1 cellular context compared by ENCODE assay signal in the genomic region with DNA sequence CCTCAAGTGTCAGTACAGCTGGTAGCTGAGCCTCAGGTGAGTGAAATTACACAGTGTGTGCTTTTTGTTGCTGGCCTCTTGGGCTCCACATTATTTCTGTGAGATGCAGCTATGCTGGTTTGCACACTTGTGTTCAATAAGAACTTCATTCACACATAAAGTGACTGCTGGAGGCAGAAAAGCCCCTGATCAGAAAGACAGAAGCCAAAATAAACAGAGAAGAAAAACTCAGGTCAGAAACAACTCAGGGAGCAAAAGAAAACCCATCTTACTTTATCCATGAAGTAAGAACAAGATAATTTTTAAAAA.
TF ChIP-seq lines count a peak whose summit lies in the region.

No MANE protein-coding gene starts in this region.

TF ChIP-seq in GM23338, 12 proteins besides CTCF, POLR2A, EP300 and RAD21:
- TF ChIP-seq STAT1 (IDR thresholded peaks at IDR 0.05; ENCODE audit: unreplicated experiment) (no peak), POLR2AphosphoS5 (IDR thresholded peaks at IDR 0.05; ENCODE audit: low read depth) (no peak), EZH2phosphoT487 (IDR thresholded peaks at IDR 0.05; ENCODE audit: unreplicated experiment) (no peak), EZH2 (IDR thresholded peaks at IDR 0.05; ENCODE audit: low read depth, unreplicated experiment) (no peak), CREB1 (CRISPR knock-in tag; IDR thresholded peaks at IDR 0.05; ENCODE audit: low read depth) (no peak), ZNF331 (CRISPR knock-in tag; IDR thresholded peaks at IDR 0.05; ENCODE audit: low read depth) (no peak), NANOG (IDR thresholded peaks at IDR 0.05; ENCODE audit: borderline replicate concordance) (no peak), JUNB (IDR thresholded peaks at IDR 0.05; ENCODE audit: unreplicated experiment) (no peak), ZNF114 (CRISPR knock-in tag; IDR thresholded peaks at IDR 0.05) (no peak)
- TF ChIP-seq, protein P1, sequence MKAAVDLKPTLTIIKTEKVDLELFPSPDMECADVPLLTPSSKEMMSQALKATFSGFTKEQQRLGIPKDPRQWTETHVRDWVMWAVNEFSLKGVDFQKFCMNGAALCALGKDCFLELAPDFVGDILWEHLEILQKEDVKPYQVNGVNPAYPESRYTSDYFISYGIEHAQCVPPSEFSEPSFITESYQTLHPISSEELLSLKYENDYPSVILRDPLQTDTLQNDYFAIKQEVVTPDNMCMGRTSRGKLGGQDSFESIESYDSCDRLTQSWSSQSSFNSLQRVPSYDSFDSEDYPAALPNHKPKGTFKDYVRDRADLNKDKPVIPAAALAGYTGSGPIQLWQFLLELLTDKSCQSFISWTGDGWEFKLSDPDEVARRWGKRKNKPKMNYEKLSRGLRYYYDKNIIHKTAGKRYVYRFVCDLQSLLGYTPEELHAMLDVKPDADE (IDR thresholded peaks at IDR 0.05), result no peak
- TF ChIP-seq, protein P2, sequence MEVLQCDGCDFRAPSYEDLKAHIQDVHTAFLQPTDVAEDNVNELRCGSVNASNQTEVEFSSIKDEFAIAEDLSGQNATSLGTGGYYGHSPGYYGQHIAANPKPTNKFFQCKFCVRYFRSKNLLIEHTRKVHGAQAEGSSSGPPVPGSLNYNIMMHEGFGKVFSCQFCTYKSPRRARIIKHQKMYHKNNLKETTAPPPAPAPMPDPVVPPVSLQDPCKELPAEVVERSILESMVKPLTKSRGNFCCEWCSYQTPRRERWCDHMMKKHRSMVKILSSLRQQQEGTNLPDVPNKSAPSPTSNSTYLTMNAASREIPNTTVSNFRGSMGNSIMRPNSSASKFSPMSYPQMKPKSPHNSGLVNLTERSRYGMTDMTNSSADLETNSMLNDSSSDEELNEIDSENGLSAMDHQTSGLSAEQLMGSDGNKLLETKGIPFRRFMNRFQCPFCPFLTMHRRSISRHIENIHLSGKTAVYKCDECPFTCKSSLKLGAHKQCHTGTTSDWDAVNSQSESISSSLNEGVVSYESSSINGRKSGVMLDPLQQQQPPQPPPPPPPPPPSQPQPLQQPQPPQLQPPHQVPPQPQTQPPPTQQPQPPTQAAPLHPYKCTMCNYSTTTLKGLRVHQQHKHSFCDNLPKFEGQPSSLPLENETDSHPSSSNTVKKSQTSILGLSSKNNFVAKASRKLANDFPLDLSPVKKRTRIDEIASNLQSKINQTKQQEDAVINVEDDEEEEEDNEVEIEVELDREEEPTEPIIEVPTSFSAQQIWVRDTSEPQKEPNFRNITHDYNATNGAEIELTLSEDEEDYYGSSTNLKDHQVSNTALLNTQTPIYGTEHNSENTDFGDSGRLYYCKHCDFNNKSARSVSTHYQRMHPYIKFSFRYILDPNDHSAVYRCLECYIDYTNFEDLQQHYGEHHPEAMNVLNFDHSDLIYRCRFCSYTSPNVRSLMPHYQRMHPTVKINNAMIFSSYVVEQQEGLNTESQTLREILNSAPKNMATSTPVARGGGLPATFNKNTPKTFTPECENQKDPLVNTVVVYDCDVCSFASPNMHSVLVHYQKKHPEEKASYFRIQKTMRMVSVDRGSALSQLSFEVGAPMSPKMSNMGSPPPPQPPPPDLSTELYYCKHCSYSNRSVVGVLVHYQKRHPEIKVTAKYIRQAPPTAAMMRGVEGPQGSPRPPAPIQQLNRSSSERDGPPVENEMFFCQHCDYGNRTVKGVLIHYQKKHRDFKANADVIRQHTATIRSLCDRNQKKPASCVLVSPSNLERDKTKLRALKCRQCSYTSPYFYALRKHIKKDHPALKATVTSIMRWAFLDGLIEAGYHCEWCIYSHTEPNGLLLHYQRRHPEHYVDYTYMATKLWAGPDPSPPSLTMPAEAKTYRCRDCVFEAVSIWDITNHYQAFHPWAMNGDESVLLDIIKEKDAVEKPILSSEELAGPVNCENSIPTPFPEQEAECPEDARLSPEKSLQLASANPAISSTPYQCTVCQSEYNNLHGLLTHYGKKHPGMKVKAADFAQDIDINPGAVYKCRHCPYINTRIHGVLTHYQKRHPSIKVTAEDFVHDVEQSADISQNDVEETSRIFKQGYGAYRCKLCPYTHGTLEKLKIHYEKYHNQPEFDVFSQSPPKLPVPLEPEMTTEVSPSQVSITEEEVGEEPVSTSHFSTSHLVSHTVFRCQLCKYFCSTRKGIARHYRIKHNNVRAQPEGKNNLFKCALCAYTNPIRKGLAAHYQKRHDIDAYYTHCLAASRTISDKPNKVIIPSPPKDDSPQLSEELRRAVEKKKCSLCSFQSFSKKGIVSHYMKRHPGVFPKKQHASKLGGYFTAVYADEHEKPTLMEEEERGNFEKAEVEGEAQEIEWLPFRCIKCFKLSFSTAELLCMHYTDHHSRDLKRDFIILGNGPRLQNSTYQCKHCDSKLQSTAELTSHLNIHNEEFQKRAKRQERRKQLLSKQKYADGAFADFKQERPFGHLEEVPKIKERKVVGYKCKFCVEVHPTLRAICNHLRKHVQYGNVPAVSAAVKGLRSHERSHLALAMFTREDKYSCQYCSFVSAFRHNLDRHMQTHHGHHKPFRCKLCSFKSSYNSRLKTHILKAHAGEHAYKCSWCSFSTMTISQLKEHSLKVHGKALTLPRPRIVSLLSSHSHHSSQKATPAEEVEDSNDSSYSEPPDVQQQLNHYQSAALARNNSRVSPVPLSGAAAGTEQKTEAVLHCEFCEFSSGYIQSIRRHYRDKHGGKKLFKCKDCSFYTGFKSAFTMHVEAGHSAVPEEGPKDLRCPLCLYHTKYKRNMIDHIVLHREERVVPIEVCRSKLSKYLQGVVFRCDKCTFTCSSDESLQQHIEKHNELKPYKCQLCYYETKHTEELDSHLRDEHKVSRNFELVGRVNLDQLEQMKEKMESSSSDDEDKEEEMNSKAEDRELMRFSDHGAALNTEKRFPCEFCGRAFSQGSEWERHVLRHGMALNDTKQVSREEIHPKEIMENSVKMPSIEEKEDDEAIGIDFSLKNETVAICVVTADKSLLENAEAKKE (CRISPR knock-in tag; IDR thresholded peaks at IDR 0.05), result no peak
- TF ChIP-seq, protein P3, sequence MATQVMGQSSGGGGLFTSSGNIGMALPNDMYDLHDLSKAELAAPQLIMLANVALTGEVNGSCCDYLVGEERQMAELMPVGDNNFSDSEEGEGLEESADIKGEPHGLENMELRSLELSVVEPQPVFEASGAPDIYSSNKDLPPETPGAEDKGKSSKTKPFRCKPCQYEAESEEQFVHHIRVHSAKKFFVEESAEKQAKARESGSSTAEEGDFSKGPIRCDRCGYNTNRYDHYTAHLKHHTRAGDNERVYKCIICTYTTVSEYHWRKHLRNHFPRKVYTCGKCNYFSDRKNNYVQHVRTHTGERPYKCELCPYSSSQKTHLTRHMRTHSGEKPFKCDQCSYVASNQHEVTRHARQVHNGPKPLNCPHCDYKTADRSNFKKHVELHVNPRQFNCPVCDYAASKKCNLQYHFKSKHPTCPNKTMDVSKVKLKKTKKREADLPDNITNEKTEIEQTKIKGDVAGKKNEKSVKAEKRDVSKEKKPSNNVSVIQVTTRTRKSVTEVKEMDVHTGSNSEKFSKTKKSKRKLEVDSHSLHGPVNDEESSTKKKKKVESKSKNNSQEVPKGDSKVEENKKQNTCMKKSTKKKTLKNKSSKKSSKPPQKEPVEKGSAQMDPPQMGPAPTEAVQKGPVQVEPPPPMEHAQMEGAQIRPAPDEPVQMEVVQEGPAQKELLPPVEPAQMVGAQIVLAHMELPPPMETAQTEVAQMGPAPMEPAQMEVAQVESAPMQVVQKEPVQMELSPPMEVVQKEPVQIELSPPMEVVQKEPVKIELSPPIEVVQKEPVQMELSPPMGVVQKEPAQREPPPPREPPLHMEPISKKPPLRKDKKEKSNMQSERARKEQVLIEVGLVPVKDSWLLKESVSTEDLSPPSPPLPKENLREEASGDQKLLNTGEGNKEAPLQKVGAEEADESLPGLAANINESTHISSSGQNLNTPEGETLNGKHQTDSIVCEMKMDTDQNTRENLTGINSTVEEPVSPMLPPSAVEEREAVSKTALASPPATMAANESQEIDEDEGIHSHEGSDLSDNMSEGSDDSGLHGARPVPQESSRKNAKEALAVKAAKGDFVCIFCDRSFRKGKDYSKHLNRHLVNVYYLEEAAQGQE (IDR thresholded peaks at IDR 0.05; ENCODE audit: unreplicated experiment), result no peak
